Comparison of ENCODE assay signal across 1 cellular context in the genomic region with DNA sequence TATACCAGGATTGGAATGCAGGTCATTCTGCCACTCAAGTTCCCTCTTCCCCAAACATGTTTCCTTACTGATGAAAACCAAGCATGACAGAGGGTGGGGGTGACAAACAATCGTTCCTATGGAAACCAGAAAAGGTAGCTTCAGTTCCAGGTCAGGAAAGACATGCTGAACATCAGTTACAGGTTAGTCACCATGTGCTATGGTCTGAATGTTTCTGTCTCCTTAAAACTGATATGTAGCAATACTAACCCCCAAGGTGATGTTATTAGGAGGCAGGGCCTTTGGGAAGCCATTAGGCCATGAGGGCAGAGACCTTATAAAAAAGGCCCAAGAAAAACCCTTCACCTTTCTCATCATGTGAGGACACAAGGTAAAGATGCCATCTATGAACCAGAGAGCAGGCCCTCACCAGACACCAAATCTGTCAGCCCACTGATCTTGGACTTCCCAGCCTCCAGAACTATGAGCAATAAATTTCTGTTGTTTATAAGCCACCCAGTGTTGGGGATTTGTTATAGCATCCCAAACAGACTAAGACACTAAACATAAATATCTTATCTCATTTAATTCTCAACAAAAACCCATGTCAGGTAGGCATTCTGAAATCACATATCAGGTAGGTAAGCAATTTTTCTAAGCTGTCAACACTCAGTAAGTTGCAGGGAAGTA.
A peak's percentile ranks its signal among the peaks of the same experiment; 100 is the strongest.
TF ChIP-seq lines count a peak whose summit lies in the region.

No MANE protein-coding gene starts in this region.

TF ChIP-seq in HepG2, 621 proteins besides CTCF, POLR2A, EP300 and RAD21:
- peak; percentile 89 for TF ChIP-seq ZNF564 (CRISPR knock-in tag; IDR thresholded peaks at IDR 0.05)
- no peak for TF ChIP-seq ZNF883 (CRISPR knock-in tag; IDR thresholded peaks at IDR 0.05; ENCODE audit: not compliant biosample characterization)
